Comparison of ENCODE assay signal across 8 cellular contexts in the genomic region with DNA sequence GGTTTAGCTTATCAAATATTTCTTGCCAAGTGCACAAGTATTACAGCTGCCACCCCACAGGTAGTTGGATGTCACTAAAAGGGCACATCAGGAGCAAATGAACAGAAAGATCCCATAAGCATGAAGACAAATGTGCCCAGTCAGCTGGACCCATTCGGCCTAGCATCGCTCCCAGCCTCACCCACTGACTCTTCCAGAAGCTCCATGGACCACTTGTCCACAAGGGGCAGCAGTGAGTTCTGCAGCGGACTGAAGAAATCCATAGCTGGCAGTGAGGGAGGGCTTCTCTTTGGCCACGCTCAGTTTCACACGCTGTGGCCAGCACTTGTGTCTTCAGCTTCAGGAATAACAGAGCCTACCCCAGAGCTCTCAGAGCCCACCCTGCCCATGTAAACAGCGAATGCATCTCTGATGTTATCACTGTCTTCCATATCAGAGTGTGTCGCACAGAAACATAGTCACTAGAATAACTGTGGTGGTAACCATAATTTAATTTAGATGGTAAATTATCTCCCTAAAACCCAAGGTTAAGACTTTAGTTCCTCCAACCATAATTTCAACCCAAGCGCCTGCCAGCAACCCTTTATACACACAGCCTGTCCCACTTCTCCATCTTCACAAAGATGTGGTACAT. TPM values are rescaled to one million over a fixed set of nuclear protein-coding genes. Genes with fewer than 3 reads are reported as not detected.
DNase-seq lines count a peak whose midpoint lies in the region; ATAC-seq and TF ChIP-seq lines count a peak whose summit lies in the region.

No MANE protein-coding gene starts in this region.

- peaks cover 21% of the 10 kb centered on the region for H3K27me3 Mint-ChIP-seq in activated CD4-positive, alpha-beta memory T cell treated with anti-CD3 and anti-CD28 coated beads, Interleukin-2, amount 10 ng/mL, durations not matched to agents 7 days and 5 days
- H3K27me3 Mint-ChIP-seq in effector memory CD8-positive, alpha-beta T cell: peaks cover 24 to 43% of the 10 kb centered on the region in 2 donors

- H3K4me1 Mint-ChIP-seq in activated CD4-positive, alpha-beta memory T cell treated with anti-CD3 and anti-CD28 coated beads, Interleukin-2, amount 10 ng/mL, durations not matched to agents 7 days and 5 days: peaks cover 12% of the 10 kb centered on the region
- H3K4me1 Mint-ChIP-seq in effector memory CD8-positive, alpha-beta T cell (ENCODE audit: low read depth in 2 of 2): no peaks in the 10 kb centered on the region

- ATAC-seq in GM18498 (IDR thresholded peaks at IDR 0.05; ENCODE audit: unreplicated experiment) (peak; percentile 78), HG03095 (IDR thresholded peaks at IDR 0.05; ENCODE audit: unreplicated experiment) (peak; percentile 80), mucosa of descending colon (peak; percentile 81)
- ATAC-seq in effector memory CD8-positive, alpha-beta T cell (replicated peaks): peak; percentile 46

- H3K36me3 ChIP-seq in A673 (ENCODE audit: insufficient read depth, low read length, poor library complexity, severe bottlenecking): no peaks in the 10 kb centered on the region
- no peaks in the 10 kb centered on the region for H3K36me3 ChIP-seq in mucosa of descending colon (ENCODE audit: low read depth)

- CTCF ChIA-PET in A673 (lab: Charles Lee): interaction anchor here (0.6 to 1.2 kb wide), 4 partner anchors 9 to 1638 kb away, joined by 3 to 4 read pairs (median 4); no protein-coding TSS in a partner anchor
- CTCF ChIA-PET in activated CD4-positive, alpha-beta memory T cell treated with anti-CD3 and anti-CD28 coated beads, Interleukin-2, amount 10 ng/mL, durations not matched to agents 7 days and 5 days (lab: Charles Lee): interaction anchor here (0.6 to 2.5 kb wide), 23 partner anchors 9 to 753 kb away, joined by 3 to 23 read pairs (median 4); a partner anchor contains a TSS

- no peak overlapping the region for H3K27ac ChIP-seq in A673 (ENCODE audit: low read depth, low read length, poor library complexity, severe bottlenecking)

- H3K27me3 ChIP-seq in A673 (replicated peaks; ENCODE audit: insufficient read depth, low read depth, low read length, poor library complexity): peaks cover 18% of the 10 kb centered on the region

- no TSS peak for BruUV-seq in A673 (replicated peaks; lab: Mats Ljungman, UMichigan)

- H3K4me1 ChIP-seq in A673 (ENCODE audit: insufficient read depth, low read length, poor library complexity, severe bottlenecking) (no peaks in the 10 kb centered on the region), mucosa of descending colon (ENCODE audit: low read depth) (peaks cover 3% of the 10 kb centered on the region)

- TF ChIP-seq CTCF in A673 (conservative IDR thresholded peaks at IDR 0.05; ENCODE audit: low read depth, low read length): peak; percentile 96
- TF ChIP-seq CTCF in mucosa of descending colon (IDR thresholded peaks at IDR 0.05): peak; percentile 84

- POLR2A ChIA-PET in A673 (lab: Charles Lee; ENCODE audit: low non-redundant PET): no interaction called here
- POLR2A ChIA-PET in activated CD4-positive, alpha-beta memory T cell treated with anti-CD3 and anti-CD28 coated beads, Interleukin-2, amount 10 ng/mL, durations not matched to agents 7 days and 5 days (lab: Charles Lee): no interaction called here

- no peak overlapping the region for H3K27ac Mint-ChIP-seq in activated CD4-positive, alpha-beta memory T cell treated with anti-CD3 and anti-CD28 coated beads, Interleukin-2, amount 10 ng/mL, durations not matched to agents 7 days and 5 days
- no peak overlapping the region for H3K27ac Mint-ChIP-seq in effector memory CD8-positive, alpha-beta T cell

- H3K4me3 Mint-ChIP-seq in activated CD4-positive, alpha-beta memory T cell treated with anti-CD3 and anti-CD28 coated beads, Interleukin-2, amount 10 ng/mL, durations not matched to agents 7 days and 5 days: no peak overlapping the region
- no peak overlapping the region for H3K4me3 Mint-ChIP-seq in effector memory CD8-positive, alpha-beta T cell

- intact Hi-C loops in A673 (cut with micrococcal nuclease; ENCODE audit: unreplicated experiment): no loop called here
- intact Hi-C loops in mucosa of descending colon (cut with DNase I, micrococcal nuclease): no loop called here

- peak; percentile 84 for DNase-seq in A673 (ENCODE audit: low spot score)
- DNase-seq in NCI-H69 (lab: John Stamatoyannopoulos, UW): peak; percentile 79
- DNase-seq in activated CD4-positive, alpha-beta memory T cell treated with anti-CD3 and anti-CD28 coated beads, Interleukin-2, amount 10 ng/mL, durations not matched to agents 7 days and 5 days: peak; percentile 52
- peak; percentile 35 to 47 (median 38) for DNase-seq in effector memory CD8-positive, alpha-beta T cell
- peak in 2 of 3 donors; percentile 56 to 81 for DNase-seq in mucosa of descending colon
- DNase-seq in stimulated activated CD8-positive, alpha-beta memory T cell treated with anti-CD3 and anti-CD28 coated beads, Interleukin-4, amount 100 ng/mL, for 48 hours: peak; percentile 78

- no peaks in the 10 kb centered on the region for H3K9me3 Mint-ChIP-seq in activated CD4-positive, alpha-beta memory T cell treated with anti-CD3 and anti-CD28 coated beads, Interleukin-2, amount 10 ng/mL, durations not matched to agents 7 days and 5 days
- no peaks in the 10 kb centered on the region for H3K9me3 Mint-ChIP-seq in effector memory CD8-positive, alpha-beta T cell

- H3K4me3 ChIP-seq in A673 (ENCODE audit: low read depth, low read length, poor library complexity, severe bottlenecking) (no peak overlapping the region), mucosa of descending colon (no peak overlapping the region)

- H3K9me3 ChIP-seq in A673 (ENCODE audit: low read depth, low read length, poor library complexity, severe bottlenecking) (no peaks in the 10 kb centered on the region), mucosa of descending colon (no peaks in the 10 kb centered on the region)

- no peaks in the 10 kb centered on the region for H3K36me3 Mint-ChIP-seq in activated CD4-positive, alpha-beta memory T cell treated with anti-CD3 and anti-CD28 coated beads, Interleukin-2, amount 10 ng/mL, durations not matched to agents 7 days and 5 days (ENCODE audit: low read depth)
- H3K36me3 Mint-ChIP-seq in effector memory CD8-positive, alpha-beta T cell (ENCODE audit: insufficient read depth): no peaks in the 10 kb centered on the region

RNA-seq across cellular contexts. Expression of a gene that starts 15.8 kb away (rescaled TPM):
- total RNA-seq in A673 (2021) (not detected in 2 replicates), mucosa of descending colon (not detected)
- not detected for total RNA-seq in activated CD4-positive, alpha-beta memory T cell treated with anti-CD3 and anti-CD28 coated beads, Interleukin-2, amount 10 ng/mL, durations not matched to agents 7 days and 5 days
